10 cellular contexts compared by ENCODE assay signal in the genomic region with DNA sequence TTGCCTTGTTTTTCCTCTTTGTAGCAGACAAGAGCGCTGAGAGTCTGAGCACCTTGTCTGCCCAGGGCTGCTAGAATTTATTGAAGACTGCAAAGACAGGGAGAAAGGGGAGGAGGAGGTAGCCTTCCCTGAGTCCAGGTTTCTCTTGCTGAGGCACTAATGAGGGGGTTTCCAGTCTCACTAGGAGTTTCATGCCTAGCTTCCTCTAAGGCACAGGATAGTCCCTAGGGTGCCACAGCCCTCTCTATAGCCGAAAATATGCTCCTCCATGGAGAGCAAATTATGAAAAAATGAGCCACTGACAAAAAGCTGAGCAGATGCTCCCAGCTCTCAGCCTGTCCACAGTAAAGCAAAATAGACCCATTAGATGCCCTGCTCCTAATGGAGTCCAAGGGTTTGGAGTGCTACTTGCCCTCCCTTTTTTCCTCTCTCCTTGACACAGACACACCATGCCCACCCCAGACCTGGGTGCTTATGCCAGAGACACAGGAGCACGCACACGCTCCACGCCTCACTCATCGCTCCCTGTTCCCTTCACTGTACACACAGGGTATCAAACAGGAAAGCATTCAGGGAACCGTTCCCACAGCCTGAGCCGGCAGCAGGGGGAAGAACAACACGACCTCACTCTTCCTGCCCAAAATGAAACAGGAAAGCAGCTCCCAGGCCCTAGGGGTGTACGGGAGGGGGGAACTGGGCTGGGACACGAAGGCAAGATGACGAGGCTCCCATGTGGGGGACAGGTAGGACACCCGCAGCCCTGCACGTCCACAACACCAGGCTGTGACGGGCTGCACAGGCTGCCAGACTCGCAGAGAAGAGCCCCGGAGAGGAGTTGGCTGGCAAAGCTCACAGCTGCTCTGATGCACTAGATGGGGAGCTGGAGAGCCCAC. TPM values are rescaled to one million over a fixed set of nuclear protein-coding genes. Genes with fewer than 3 reads are reported as not detected.
DNase-seq lines count a peak whose midpoint lies in the region; ATAC-seq and TF ChIP-seq lines count a peak whose summit lies in the region.
"Had no signal": no experiment of that assay in that cellular context is flagged by ENCODE, and none has a peak within 500 bp of the region (broad histone marks: within the 10 kb centered on the region; RNA-seq: fewer than 3 reads in every experiment).

No MANE protein-coding gene starts in this region.

- H3K4me3 ChIP-seq in CD4-positive, CD25-positive, alpha-beta regulatory T cell (ENCODE audit: low read depth, low read length), result no peak overlapping the region
- H3K4me3 ChIP-seq in colonic mucosa (no peak overlapping the region), A673 (ENCODE audit: low read depth, low read length, poor library complexity, severe bottlenecking) (no peak overlapping the region)

- peak overlapping the region; percentile 7 to 79 for H3K9ac ChIP-seq in colonic mucosa (ENCODE audit: low read depth in 2 of 2, low read length in 2 of 2)

- peaks cover 5% of the 10 kb centered on the region for H3K27me3 Mint-ChIP-seq in CD4-positive, CD25-positive, alpha-beta regulatory T cell
- peaks cover 57% of the 10 kb centered on the region for H3K27me3 Mint-ChIP-seq in nephron progenitor cell (ENCODE audit: low read depth, poor library complexity)

- H3K4me3 Mint-ChIP-seq in CD4-positive, CD25-positive, alpha-beta regulatory T cell, result peak overlapping the region; percentile 58 to 86 (median 72)
- peak overlapping the region; percentile 49 for H3K4me3 Mint-ChIP-seq in nephron progenitor cell

- no peaks in the 10 kb centered on the region for H3K9me3 ChIP-seq in CD4-positive, CD25-positive, alpha-beta regulatory T cell (ENCODE audit: control insufficient read depth in 2 of 2, low read length in 2 of 2)
- no peaks in the 10 kb centered on the region for H3K9me3 ChIP-seq in colonic mucosa
- H3K9me3 ChIP-seq in A673 (ENCODE audit: low read depth, low read length, poor library complexity, severe bottlenecking), result no peaks in the 10 kb centered on the region

- TF ChIP-seq CTCF in colonic mucosa (IDR thresholded peaks at IDR 0.05) (no peak), nephron progenitor cell (IDR thresholded peaks at IDR 0.05) (no peak), A673 (conservative IDR thresholded peaks at IDR 0.05; ENCODE audit: low read depth, low read length) (no peak)

- peaks cover 0 to 39% (median 11%) of the 10 kb centered on the region in 4 donors for H3K4me1 Mint-ChIP-seq in CD4-positive, CD25-positive, alpha-beta regulatory T cell
- peaks cover 58% of the 10 kb centered on the region for H3K4me1 Mint-ChIP-seq in nephron progenitor cell

- H3K4me1 ChIP-seq in CD4-positive, CD25-positive, alpha-beta regulatory T cell (ENCODE audit: control insufficient read depth, insufficient read depth, low read length, poor library complexity, severe bottlenecking), result peaks cover 27% of the 10 kb centered on the region
- H3K4me1 ChIP-seq in colonic mucosa, result no peaks in the 10 kb centered on the region
- H3K4me1 ChIP-seq in A673 (ENCODE audit: insufficient read depth, low read length, poor library complexity, severe bottlenecking), result peaks cover 36% of the 10 kb centered on the region

- DNase-seq in CD4-positive, CD25-positive, alpha-beta regulatory T cell, result peak in 1 of 3 donors; percentile 18
- no peak for DNase-seq in colonic mucosa
- no peak for DNase-seq in nephron progenitor cell
- DNase-seq in SIG-M5 treated with dmso at 0.1 percent for 504 hours (lab: John Stamatoyannopoulos, UW; ENCODE audit: unreplicated experiment), result no peak
- no peak for DNase-seq in globus pallidus (ENCODE audit: low spot score)
- DNase-seq in A673 (ENCODE audit: low spot score), result no peak
- DNase-seq: PC-9 had no signal

- POLR2A ChIA-PET in A673 (lab: Charles Lee; ENCODE audit: low non-redundant PET), result no interaction called here

- H3K27me3 ChIP-seq in CD4-positive, CD25-positive, alpha-beta regulatory T cell (ENCODE audit: control insufficient read depth, insufficient read depth, low read length), result no peaks in the 10 kb centered on the region
- no peaks in the 10 kb centered on the region for H3K27me3 ChIP-seq in colonic mucosa
- H3K27me3 ChIP-seq in A673 (replicated peaks; ENCODE audit: insufficient read depth, low read depth, low read length, poor library complexity), result no peaks in the 10 kb centered on the region

- BruUV-seq in A673 (replicated peaks; lab: Mats Ljungman, UMichigan), result no TSS peak

- H3K27ac Mint-ChIP-seq in CD4-positive, CD25-positive, alpha-beta regulatory T cell, result peak overlapping the region; percentile 58 to 95 (median 87)
- H3K27ac Mint-ChIP-seq in nephron progenitor cell, result no peak overlapping the region

- no peak for ATAC-seq in CD4-positive, CD25-positive, alpha-beta regulatory T cell (ENCODE audit: low read depth in 2 of 2)
- ATAC-seq in HG03460 (IDR thresholded peaks at IDR 0.05; ENCODE audit: unreplicated experiment), result peak; percentile 33
- no peak for ATAC-seq in GM18909 (IDR thresholded peaks at IDR 0.05; ENCODE audit: poor library complexity, unreplicated experiment)

- intact Hi-C loops in colonic mucosa (cut with DNase I), result loop anchor here (5.0 kb wide), 2 partner anchors 33 to 72 kb away; no protein-coding TSS in a partner anchor
- intact Hi-C loops in A673 (cut with micrococcal nuclease; ENCODE audit: unreplicated experiment), result loop anchor here (1.0 kb wide), 1 partner anchor 82 kb away; no protein-coding TSS in a partner anchor

- no peaks in the 10 kb centered on the region for H3K36me3 Mint-ChIP-seq in CD4-positive, CD25-positive, alpha-beta regulatory T cell
- H3K36me3 Mint-ChIP-seq in nephron progenitor cell (ENCODE audit: low read depth), result no peaks in the 10 kb centered on the region

- CTCF ChIA-PET in A673 (lab: Charles Lee), result interaction anchor here (0.5 to 0.7 kb wide), 2 partner anchors 150 to 351 kb away, joined by 3 to 6 read pairs; no protein-coding TSS in a partner anchor

- no peak overlapping the region for H3K27ac ChIP-seq in CD4-positive, CD25-positive, alpha-beta regulatory T cell (ENCODE audit: insufficient read depth, low read length, poor library complexity, severe bottlenecking)
- H3K27ac ChIP-seq in colonic mucosa, result peak overlapping the region; percentile 77
- no peak overlapping the region for H3K27ac ChIP-seq in A673 (ENCODE audit: low read depth, low read length, poor library complexity, severe bottlenecking)

- H3K36me3 ChIP-seq in CD4-positive, CD25-positive, alpha-beta regulatory T cell (ENCODE audit: control insufficient read depth, insufficient read depth, low read length), result no peaks in the 10 kb centered on the region
- H3K36me3 ChIP-seq in colonic mucosa (peaks cover 9% of the 10 kb centered on the region), A673 (ENCODE audit: insufficient read depth, low read length, poor library complexity, severe bottlenecking) (no peaks in the 10 kb centered on the region)

- no peaks in the 10 kb centered on the region for H3K9me3 Mint-ChIP-seq in CD4-positive, CD25-positive, alpha-beta regulatory T cell
- H3K9me3 Mint-ChIP-seq in nephron progenitor cell, result no peaks in the 10 kb centered on the region

RNA-seq across cellular contexts. Expression of a gene that starts 11.0 kb away (rescaled TPM):
- total RNA-seq in CD4-positive, CD25-positive, alpha-beta regulatory T cell, result not detected
- polyA plus RNA-seq in CD4-positive, CD25-positive, alpha-beta regulatory T cell, result not detected
- total RNA-seq in colonic mucosa (10 to 100 TPM; 18.5 to 21.6 TPM), A673 (2021) (0.11 and 0.15 TPM in 2 replicates)
- polyA plus RNA-seq: keratinocyte had no signal

RNA-seq across cellular contexts. Expression of a gene that starts 13.1 kb away (rescaled TPM):
- 0.64 TPM for total RNA-seq in CD4-positive, CD25-positive, alpha-beta regulatory T cell
- under 1 TPM in 2 of 4 donors, not detected in 2; 0.26 to 0.45 TPM for polyA plus RNA-seq in CD4-positive, CD25-positive, alpha-beta regulatory T cell
- total RNA-seq in colonic mucosa, result 10 to 100 TPM in 1 of 2 donors, 1 to 10 TPM in 1; 4.0 to 20.9 TPM
- total RNA-seq in A673 (2021), result 11.6 and 26.8 TPM in 2 replicates

RNA-seq across cellular contexts. Expression of a gene that starts 45.9 kb away (rescaled TPM):
- 26.4 TPM for total RNA-seq in CD4-positive, CD25-positive, alpha-beta regulatory T cell
- polyA plus RNA-seq in CD4-positive, CD25-positive, alpha-beta regulatory T cell, result 10 to 100 TPM; 19.5 to 26.5 (median 22.4) TPM
- 10 to 100 TPM; 18.3 to 19.2 TPM for total RNA-seq in colonic mucosa
- 21.9 and 23.8 TPM in 2 replicates for total RNA-seq in A673 (2021)

Comparison
In these comparisons a context has a peak if more than half of its experiments do, and no peak if none do; other contexts are left out.
1. RNA of a gene that starts 11.0 kb away (total RNA-seq): 18.5 to 21.6 TPM in colonic mucosa; 0.11 to 0.15 TPM in A673 and not detected in CD4-positive, CD25-positive, alpha-beta regulatory T cell (single experiment); every median in the first group is over 10 times any median in the second.